Comparison of ENCODE assay signal across 10 cellular contexts in the genomic region with DNA sequence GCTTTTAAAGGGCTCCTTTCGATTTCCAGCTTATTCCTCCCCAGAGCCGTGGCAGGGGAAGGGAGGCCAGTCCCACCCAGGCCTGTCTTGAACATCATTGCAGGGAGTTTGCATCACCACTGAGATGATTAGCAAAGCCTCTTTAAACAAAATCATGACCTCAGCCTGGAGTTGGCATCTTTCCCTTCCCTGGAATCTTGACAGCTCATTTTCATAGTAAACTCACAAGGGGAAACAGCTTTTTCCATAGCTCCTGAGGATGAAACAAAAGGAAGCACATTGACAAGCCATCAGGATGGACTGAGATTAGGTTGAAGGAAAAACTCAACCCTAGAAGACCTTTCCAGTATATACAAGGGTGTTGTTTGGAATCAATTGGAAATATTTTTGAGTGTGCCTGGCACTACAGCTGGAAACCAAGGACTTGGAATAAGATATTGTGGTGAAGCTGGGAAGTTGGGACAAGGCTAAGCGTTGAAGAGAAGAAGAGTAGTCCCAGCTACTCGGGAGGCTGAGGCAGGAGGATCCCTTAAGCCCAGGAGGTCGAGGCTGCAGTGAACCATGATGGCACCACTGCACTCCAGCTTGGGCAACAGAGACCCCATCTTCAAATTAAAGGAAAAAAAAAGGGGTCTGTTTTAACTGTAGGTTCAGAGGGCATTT. TPM values are rescaled to one million over a fixed set of nuclear protein-coding genes. Genes with fewer than 3 reads are reported as not detected.
A peak's percentile ranks its signal among the peaks of the same experiment; 100 is the strongest.
DNase-seq lines count a peak whose midpoint lies in the region; ATAC-seq and TF ChIP-seq lines count a peak whose summit lies in the region.
"Had no signal": no experiment of that assay in that cellular context is flagged by ENCODE, and none has a peak within 500 bp of the region (broad histone marks: within the 10 kb centered on the region; RNA-seq: fewer than 3 reads in every experiment).

No MANE protein-coding gene starts in this region.

- H3K4me1 ChIP-seq in osteoblast (ENCODE audit: insufficient read depth, low read length) = peaks cover 48% of the 10 kb centered on the region

- POLR2A ChIA-PET in RWPE1 (lab: Yijun Ruan, JAX; ENCODE audit: low non-redundant PET) (no interaction called here), HEK293T (lab: Yijun Ruan, JAX) (interaction anchor here (0.9 to 4.1 kb wide), 7 partner anchors 10 to 35 kb away, joined by 3 to 26 read pairs (median 3); partner anchors contain the start of genes LRRC49 and THAP10)

- H3K27ac ChIP-seq in RWPE1 (peak overlapping the region; percentile 67), osteoblast (ENCODE audit: low read depth, low read length) (peak overlapping the region; percentile 98)

- DNase-seq in AG09309 (ENCODE audit: low read depth) (peak; percentile 99), RWPE1 (ENCODE audit: low spot score) (peak; percentile 82), fibroblast of the conjunctiva (ENCODE audit: low read depth) (peak; percentile 100), osteoblast (ENCODE audit: insufficient read length, low spot score, missing footprints) (peak; percentile 97), HEK293T (ENCODE audit: extremely low spot score) (no peak), KG1 (lab: John Stamatoyannopoulos, UW) (no peak)
- no peak for DNase-seq in activated naive CD8-positive, alpha-beta T cell treated with anti-CD3 and anti-CD28 coated beads, Interleukin-2, amount 50 U/mL, for 24 hours
- no peak for DNase-seq in activated CD4-positive, alpha-beta T cell treated with anti-CD3 and anti-CD28 coated beads for 48 hours
- DNase-seq: activated CD4-positive, alpha-beta T cell treated with anti-CD3 and anti-CD28 coated beads, Interleukin-2, amount 50 U/mL, for 4 hours; naive B cell had no signal

- H3K9me3 Mint-ChIP-seq in activated naive CD8-positive, alpha-beta T cell treated with anti-CD3 and anti-CD28 coated beads, Interleukin-2, amount 50 U/mL, for 24 hours = no peaks in the 10 kb centered on the region
- H3K9me3 Mint-ChIP-seq: naive B cell had no signal

- ATAC-seq in activated naive CD8-positive, alpha-beta T cell treated with anti-CD3 and anti-CD28 coated beads, Interleukin-2, amount 50 U/mL, for 24 hours = no peak

- TF ChIP-seq CTCF in AG09309 (IDR thresholded peaks at IDR 0.05; ENCODE audit: control insufficient read depth, insufficient read depth, low read depth, low read length, missing control alignments) (no peak), RWPE1 (conservative IDR thresholded peaks at IDR 0.05; ENCODE audit: low read depth) (no peak), osteoblast (IDR thresholded peaks at IDR 0.05; ENCODE audit: extremely low read depth, low read depth, low read length) (no peak)

- H3K27ac Mint-ChIP-seq in activated naive CD8-positive, alpha-beta T cell treated with anti-CD3 and anti-CD28 coated beads, Interleukin-2, amount 50 U/mL, for 24 hours = no peak overlapping the region
- H3K27ac Mint-ChIP-seq: naive B cell had no signal

- H3K4me3 ChIP-seq in AG09309 (ENCODE audit: control insufficient read depth, low read depth, low read length) (no peak overlapping the region), osteoblast (ENCODE audit: insufficient read depth, low read length) (peak overlapping the region; percentile 57)

- H3K9me3 ChIP-seq in osteoblast (ENCODE audit: low read depth, low read length) = no peaks in the 10 kb centered on the region

- no peaks in the 10 kb centered on the region for H3K27me3 ChIP-seq in osteoblast (ENCODE audit: insufficient read depth, low read length)

- peaks cover 30% of the 10 kb centered on the region for H3K27me3 Mint-ChIP-seq in activated naive CD8-positive, alpha-beta T cell treated with anti-CD3 and anti-CD28 coated beads, Interleukin-2, amount 50 U/mL, for 24 hours

- H4K20me1 ChIP-seq in osteoblast (ENCODE audit: insufficient read depth, low read length) = peaks cover 3% of the 10 kb centered on the region

- no peaks in the 10 kb centered on the region for H3K36me3 ChIP-seq in osteoblast (ENCODE audit: insufficient read depth, low read length)

- peaks cover 2% of the 10 kb centered on the region for H3K4me1 Mint-ChIP-seq in activated naive CD8-positive, alpha-beta T cell treated with anti-CD3 and anti-CD28 coated beads, Interleukin-2, amount 50 U/mL, for 24 hours

- no peak overlapping the region for H3K4me3 Mint-ChIP-seq in activated naive CD8-positive, alpha-beta T cell treated with anti-CD3 and anti-CD28 coated beads, Interleukin-2, amount 50 U/mL, for 24 hours

- H3K36me3 Mint-ChIP-seq in activated naive CD8-positive, alpha-beta T cell treated with anti-CD3 and anti-CD28 coated beads, Interleukin-2, amount 50 U/mL, for 24 hours (ENCODE audit: low read depth) = no peaks in the 10 kb centered on the region
- H3K36me3 Mint-ChIP-seq: naive B cell had no signal

- peak overlapping the region; percentile 89 for H3K4me2 ChIP-seq in osteoblast (ENCODE audit: insufficient read depth, low read length)

- CTCF ChIA-PET in RWPE1 (lab: Yijun Ruan, JAX) = interaction anchor here (0.6 to 1.6 kb wide), 4 partner anchors 13 to 134 kb away, joined by 3 to 5 read pairs (median 4); no protein-coding TSS in a partner anchor
- CTCF ChIA-PET in HEK293T (lab: Yijun Ruan, JAX) = interaction anchor here (1.7 to 2.3 kb wide), 2 partner anchors 13 to 32 kb away, joined by 6 to 9 read pairs; no protein-coding TSS in a partner anchor

- H2AFZ ChIP-seq in osteoblast (ENCODE audit: low read length) = no peak overlapping the region

- H3K79me2 ChIP-seq in osteoblast (ENCODE audit: insufficient read depth, low read length) = peaks cover 16% of the 10 kb centered on the region

TF ChIP-seq in HEK293T, 16 proteins besides CTCF, POLR2A, EP300 and RAD21:
- TF ChIP-seq, protein P1, sequence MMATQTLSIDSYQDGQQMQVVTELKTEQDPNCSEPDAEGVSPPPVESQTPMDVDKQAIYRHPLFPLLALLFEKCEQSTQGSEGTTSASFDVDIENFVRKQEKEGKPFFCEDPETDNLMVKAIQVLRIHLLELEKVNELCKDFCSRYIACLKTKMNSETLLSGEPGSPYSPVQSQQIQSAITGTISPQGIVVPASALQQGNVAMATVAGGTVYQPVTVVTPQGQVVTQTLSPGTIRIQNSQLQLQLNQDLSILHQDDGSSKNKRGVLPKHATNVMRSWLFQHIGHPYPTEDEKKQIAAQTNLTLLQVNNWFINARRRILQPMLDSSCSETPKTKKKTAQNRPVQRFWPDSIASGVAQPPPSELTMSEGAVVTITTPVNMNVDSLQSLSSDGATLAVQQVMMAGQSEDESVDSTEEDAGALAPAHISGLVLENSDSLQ (IDR thresholded peaks at IDR 0.05) = no peak
- TF ChIP-seq FOXK2 (IDR thresholded peaks at IDR 0.05) (no peak), HDGF (IDR thresholded peaks at IDR 0.05; ENCODE audit: borderline replicate concordance) (no peak), ZNF384 (IDR thresholded peaks at IDR 0.05) (no peak), NFRKB (IDR thresholded peaks at IDR 0.05) (no peak), SUZ12 (IDR thresholded peaks at IDR 0.05) (no peak), BHLHE40 (IDR thresholded peaks at IDR 0.05; ENCODE audit: borderline replicate concordance) (no peak), ELF4 (IDR thresholded peaks at IDR 0.05) (no peak), FOXA1 (IDR thresholded peaks at IDR 0.05) (no peak), SP1 (IDR thresholded peaks at IDR 0.05) (no peak), TARDBP (IDR thresholded peaks at IDR 0.05) (no peak), L3MBTL2 (conservative IDR thresholded peaks at IDR 0.05) (no peak), CTBP1 (IDR thresholded peaks at IDR 0.05; ENCODE audit: borderline replicate concordance) (no peak), LEF1 (IDR thresholded peaks at IDR 0.05; ENCODE audit: borderline replicate concordance) (no peak), FOXM1 (IDR thresholded peaks at IDR 0.05; ENCODE audit: borderline replicate concordance) (no peak), ARNT (IDR thresholded peaks at IDR 0.05) (no peak)

RNA-seq across cellular contexts. Expression of gene LARP6, which starts 3.1 kb away (rescaled TPM):
- total RNA-seq in osteoblast = 76.0 and 77.4 TPM in 2 replicates

RNA-seq across cellular contexts. Expression of gene THAP10, which starts 35.2 kb away (rescaled TPM):
- 1.1 and 1.8 TPM in 2 replicates for total RNA-seq in osteoblast

RNA-seq across cellular contexts. Expression of gene LRRC49, which starts 35.6 kb away (rescaled TPM):
- total RNA-seq in osteoblast = 13.0 and 18.1 TPM in 2 replicates

Comparison
In these comparisons a context has a peak if more than half of its experiments do, and no peak if none do; other contexts are left out.
1. DNase-seq: peak in AG09309 (single experiment), RWPE1 (single experiment), fibroblast of the conjunctiva (single experiment) and osteoblast (single experiment); none in HEK293T (single experiment), KG1 (single experiment), activated naive CD8-positive, alpha-beta T cell treated with anti-CD3 and anti-CD28 coated beads, Interleukin-2, amount 50 U/mL, for 24 hours (single experiment) and activated CD4-positive, alpha-beta T cell treated with anti-CD3 and anti-CD28 coated beads for 48 hours (single experiment).